Comparison of ENCODE assay signal across 37 cellular contexts in genomic region chr11:73209892-73210291, GRCh38. TPM values are rescaled to one million over a fixed set of nuclear protein-coding genes. Genes with fewer than 3 reads are reported as not detected.
"Had no signal": no experiment of that assay in that cellular context is flagged by ENCODE, and none has a peak within 500 bp of the region (broad histone marks: within the 10 kb centered on the region; RNA-seq: fewer than 3 reads in every experiment).

No MANE protein-coding gene starts in this region.

- DNase-seq: Karpas-422, Kasumi-1, MG63, MM.1S, MV-4-11, NCI-H1048, NCI-H1092, NCI-H1092 treated with DMSO at 0.1 percent for 48 hours, NCI-H1105, NCI-H1105 treated with DMSO at 0.1 percent for 48 hours, NCI-H1417, NCI-H1417 treated with DMSO at 0.1 percent for 48 hours, NCI-H1436, NCI-H1436 treated with DMSO at 0.1 percent for 48 hours, NCI-H146, NCI-H1694, NCI-H1694 treated with DMSO at 0.1 percent for 48 hours, NCI-H187, NCI-H187 treated with DMSO at 0.1 percent for 48 hours, NCI-H1930, NCI-H2029, NCI-H2029 treated with DMSO at 0.1 percent for 48 hours, NCI-H2081, NCI-H2081 treated with DMSO at 0.1 percent for 48 hours, NCI-H2107, NCI-H2171, NCI-H2171 treated with DMSO at 0.1 percent for 48 hours, NCI-H2227 treated with DMSO at 0.1 percent for 48 hours, NCI-H226, NCI-H345, NCI-H446, NCI-H446 treated with DMSO at 0.1 percent for 48 hours, NCI-H510A, NCI-H510A treated with DMSO at 0.1 percent for 48 hours had no signal

- H3K27me3 ChIP-seq: MG63 had no signal

- H3K4me3 ChIP-seq: MG63 had no signal

- H3K36me3 ChIP-seq: MG63 had no signal

- H3K9ac ChIP-seq: KMS-11 had no signal

- H3K9me3 ChIP-seq: MG63 had no signal

- H3K27ac ChIP-seq: KMS-11 had no signal

- H3K4me2 ChIP-seq: KMS-11 had no signal

RNA-seq across cellular contexts. Expression of gene P2RY2, which starts 8.2 kb away (rescaled TPM):
- total RNA-seq: LHCN-M2, NCI-H460 had no signal
